In the genomic region with DNA sequence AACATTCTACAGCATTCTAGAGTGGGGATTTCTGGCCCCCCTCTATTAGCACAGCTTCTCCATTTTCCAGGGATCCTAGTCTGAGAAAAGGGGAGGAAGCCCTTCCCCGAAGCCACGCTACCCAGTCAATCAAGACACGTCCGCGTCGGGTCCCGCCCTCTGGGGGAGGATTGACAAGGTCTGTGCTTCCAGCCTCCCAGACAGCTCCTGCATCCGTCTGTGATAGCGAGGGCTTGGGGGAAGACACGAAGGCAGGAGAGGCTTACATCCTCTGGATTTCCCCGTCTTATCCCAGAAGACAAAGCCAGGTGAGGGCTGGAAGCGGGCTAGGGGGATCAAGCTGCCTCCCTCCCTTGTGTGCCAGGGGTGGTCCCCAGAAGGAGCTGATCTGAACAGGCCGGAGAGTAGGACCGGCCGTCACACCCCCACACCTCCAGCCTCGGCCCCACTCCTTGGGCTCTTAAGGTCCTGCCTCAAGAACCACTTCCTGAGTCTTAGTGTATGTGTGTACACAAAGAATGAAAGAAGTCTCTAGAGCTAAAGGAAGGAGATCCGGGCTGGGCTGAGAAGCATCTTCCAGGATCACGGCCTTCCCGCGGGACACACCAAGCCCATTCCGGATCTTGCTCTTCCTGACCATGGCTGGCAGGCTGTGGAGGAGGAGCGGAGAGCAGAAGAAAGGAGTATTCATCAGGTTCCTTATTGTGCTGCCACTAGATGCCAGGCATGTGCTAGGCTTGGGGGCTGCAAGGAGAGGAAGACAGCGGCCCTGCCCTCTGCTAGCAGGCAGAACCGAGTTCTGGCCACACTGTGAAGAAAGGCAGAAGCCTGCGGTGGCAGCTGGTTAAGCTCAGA, we compare ENCODE assay signal across 8 cellular contexts. TPM values are rescaled to one million over a fixed set of nuclear protein-coding genes. Genes with fewer than 3 reads are reported as not detected.
DNase-seq lines count a peak whose midpoint lies in the region; ATAC-seq and TF ChIP-seq lines count a peak whose summit lies in the region.

No MANE protein-coding gene starts in this region.

- POLR2A ChIA-PET in WTC11 (lab: Charles Lee): interaction anchor here (0.5 to 2.5 kb wide), 13 partner anchors 8 to 375 kb away, joined by 3 to 21 read pairs (median 7); partner anchors contain the start of genes BLOC1S1, DNAJC14, GDF11 and ITGA7

- peaks cover 14% of the 10 kb centered on the region for H3K36me3 Mint-ChIP-seq in WTC11

- peak overlapping the region; percentile 88 for H3K4me3 Mint-ChIP-seq in WTC11

- CTCF ChIA-PET in WTC11 (lab: Charles Lee): interaction anchor here (0.6 to 2.7 kb wide), 24 partner anchors 8 to 978 kb away, joined by 3 to 75 read pairs (median 4); partner anchors contain the start of genes BLOC1S1, DNAJC14, ITGA7 and ORMDL2

- DNase-seq in Ammon's horn (ENCODE audit: low spot score): peak; percentile 97
- peak; percentile 69 for DNase-seq in NCI-H2196 treated with DMSO at 0.1 percent for 48 hours (lab: John Stamatoyannopoulos, UW; ENCODE audit: unreplicated experiment)
- DNase-seq in WTC11 (ENCODE audit: low spot score): peak; percentile 87
- DNase-seq in stimulated activated CD4-positive, alpha-beta T cell treated with anti-CD3 and anti-CD28 coated beads, Interleukin-15, amount 100 ng/mL, for 48 hours (ENCODE audit: low read depth in 2 of 2): peak; percentile 62 to 64

- H3K9me3 Mint-ChIP-seq in WTC11: no peaks in the 10 kb centered on the region

- peak overlapping the region; percentile 75 for H3K27ac Mint-ChIP-seq in WTC11

- no peak for TF ChIP-seq CTCF in WTC11 (IDR thresholded peaks at IDR 0.05)

- peak; percentile 37 for ATAC-seq in GM18873 (IDR thresholded peaks at IDR 0.05; ENCODE audit: low FRiP score, unreplicated experiment)
- peak; percentile 48 for ATAC-seq in HG03103 (IDR thresholded peaks at IDR 0.05; ENCODE audit: low read depth, unreplicated experiment)
- peak; percentile 75 for ATAC-seq in WTC11

- H3K27ac ChIP-seq in cingulate gyrus (ENCODE audit: low read depth, low read length) (peak overlapping the region; percentile 100), layer of hippocampus (ENCODE audit: low read depth, low read length) (peak overlapping the region; percentile 100)

- peaks cover 29% of the 10 kb centered on the region for H3K4me1 Mint-ChIP-seq in WTC11

- H3K27me3 Mint-ChIP-seq in WTC11 (ENCODE audit: low read depth): no peaks in the 10 kb centered on the region

- no peaks in the 10 kb centered on the region for H3K27me3 ChIP-seq in layer of hippocampus (ENCODE audit: control insufficient read depth, insufficient read depth, low read length)

TF ChIP-seq in WTC11, 78 proteins besides CTCF, POLR2A, EP300 and RAD21 (continues in another document):
- TF ChIP-seq, protein P1, sequence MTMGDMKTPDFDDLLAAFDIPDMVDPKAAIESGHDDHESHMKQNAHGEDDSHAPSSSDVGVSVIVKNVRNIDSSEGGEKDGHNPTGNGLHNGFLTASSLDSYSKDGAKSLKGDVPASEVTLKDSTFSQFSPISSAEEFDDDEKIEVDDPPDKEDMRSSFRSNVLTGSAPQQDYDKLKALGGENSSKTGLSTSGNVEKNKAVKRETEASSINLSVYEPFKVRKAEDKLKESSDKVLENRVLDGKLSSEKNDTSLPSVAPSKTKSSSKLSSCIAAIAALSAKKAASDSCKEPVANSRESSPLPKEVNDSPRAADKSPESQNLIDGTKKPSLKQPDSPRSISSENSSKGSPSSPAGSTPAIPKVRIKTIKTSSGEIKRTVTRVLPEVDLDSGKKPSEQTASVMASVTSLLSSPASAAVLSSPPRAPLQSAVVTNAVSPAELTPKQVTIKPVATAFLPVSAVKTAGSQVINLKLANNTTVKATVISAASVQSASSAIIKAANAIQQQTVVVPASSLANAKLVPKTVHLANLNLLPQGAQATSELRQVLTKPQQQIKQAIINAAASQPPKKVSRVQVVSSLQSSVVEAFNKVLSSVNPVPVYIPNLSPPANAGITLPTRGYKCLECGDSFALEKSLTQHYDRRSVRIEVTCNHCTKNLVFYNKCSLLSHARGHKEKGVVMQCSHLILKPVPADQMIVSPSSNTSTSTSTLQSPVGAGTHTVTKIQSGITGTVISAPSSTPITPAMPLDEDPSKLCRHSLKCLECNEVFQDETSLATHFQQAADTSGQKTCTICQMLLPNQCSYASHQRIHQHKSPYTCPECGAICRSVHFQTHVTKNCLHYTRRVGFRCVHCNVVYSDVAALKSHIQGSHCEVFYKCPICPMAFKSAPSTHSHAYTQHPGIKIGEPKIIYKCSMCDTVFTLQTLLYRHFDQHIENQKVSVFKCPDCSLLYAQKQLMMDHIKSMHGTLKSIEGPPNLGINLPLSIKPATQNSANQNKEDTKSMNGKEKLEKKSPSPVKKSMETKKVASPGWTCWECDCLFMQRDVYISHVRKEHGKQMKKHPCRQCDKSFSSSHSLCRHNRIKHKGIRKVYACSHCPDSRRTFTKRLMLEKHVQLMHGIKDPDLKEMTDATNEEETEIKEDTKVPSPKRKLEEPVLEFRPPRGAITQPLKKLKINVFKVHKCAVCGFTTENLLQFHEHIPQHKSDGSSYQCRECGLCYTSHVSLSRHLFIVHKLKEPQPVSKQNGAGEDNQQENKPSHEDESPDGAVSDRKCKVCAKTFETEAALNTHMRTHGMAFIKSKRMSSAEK (CRISPR knock-in tag; IDR thresholded peaks at IDR 0.05; ENCODE audit: borderline replicate concordance): no peak
- TF ChIP-seq TCF7 (CRISPR knock-in tag; IDR thresholded peaks at IDR 0.05; ENCODE audit: low read depth) (no peak), ETV6 (CRISPR knock-in tag; IDR thresholded peaks at IDR 0.05) (0 out of 2 replicates have a peak, but pooled peaks have one; percentile 9), ELF4 (CRISPR knock-in tag; IDR thresholded peaks at IDR 0.05; ENCODE audit: low read depth) (no peak), SP1 (CRISPR knock-in tag; conservative IDR thresholded peaks at IDR 0.05) (peak; percentile 9; the same call in 1 of the 2 replicates), ESRRA (CRISPR knock-in tag; IDR thresholded peaks at IDR 0.05; ENCODE audit: borderline replicate concordance) (peak; percentile 60; the same call in 1 of the 2 replicates)
- TF ChIP-seq, protein P2, sequence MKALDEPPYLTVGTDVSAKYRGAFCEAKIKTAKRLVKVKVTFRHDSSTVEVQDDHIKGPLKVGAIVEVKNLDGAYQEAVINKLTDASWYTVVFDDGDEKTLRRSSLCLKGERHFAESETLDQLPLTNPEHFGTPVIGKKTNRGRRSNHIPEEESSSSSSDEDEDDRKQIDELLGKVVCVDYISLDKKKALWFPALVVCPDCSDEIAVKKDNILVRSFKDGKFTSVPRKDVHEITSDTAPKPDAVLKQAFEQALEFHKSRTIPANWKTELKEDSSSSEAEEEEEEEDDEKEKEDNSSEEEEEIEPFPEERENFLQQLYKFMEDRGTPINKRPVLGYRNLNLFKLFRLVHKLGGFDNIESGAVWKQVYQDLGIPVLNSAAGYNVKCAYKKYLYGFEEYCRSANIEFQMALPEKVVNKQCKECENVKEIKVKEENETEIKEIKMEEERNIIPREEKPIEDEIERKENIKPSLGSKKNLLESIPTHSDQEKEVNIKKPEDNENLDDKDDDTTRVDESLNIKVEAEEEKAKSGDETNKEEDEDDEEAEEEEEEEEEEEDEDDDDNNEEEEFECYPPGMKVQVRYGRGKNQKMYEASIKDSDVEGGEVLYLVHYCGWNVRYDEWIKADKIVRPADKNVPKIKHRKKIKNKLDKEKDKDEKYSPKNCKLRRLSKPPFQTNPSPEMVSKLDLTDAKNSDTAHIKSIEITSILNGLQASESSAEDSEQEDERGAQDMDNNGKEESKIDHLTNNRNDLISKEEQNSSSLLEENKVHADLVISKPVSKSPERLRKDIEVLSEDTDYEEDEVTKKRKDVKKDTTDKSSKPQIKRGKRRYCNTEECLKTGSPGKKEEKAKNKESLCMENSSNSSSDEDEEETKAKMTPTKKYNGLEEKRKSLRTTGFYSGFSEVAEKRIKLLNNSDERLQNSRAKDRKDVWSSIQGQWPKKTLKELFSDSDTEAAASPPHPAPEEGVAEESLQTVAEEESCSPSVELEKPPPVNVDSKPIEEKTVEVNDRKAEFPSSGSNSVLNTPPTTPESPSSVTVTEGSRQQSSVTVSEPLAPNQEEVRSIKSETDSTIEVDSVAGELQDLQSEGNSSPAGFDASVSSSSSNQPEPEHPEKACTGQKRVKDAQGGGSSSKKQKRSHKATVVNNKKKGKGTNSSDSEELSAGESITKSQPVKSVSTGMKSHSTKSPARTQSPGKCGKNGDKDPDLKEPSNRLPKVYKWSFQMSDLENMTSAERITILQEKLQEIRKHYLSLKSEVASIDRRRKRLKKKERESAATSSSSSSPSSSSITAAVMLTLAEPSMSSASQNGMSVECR (CRISPR knock-in tag; IDR thresholded peaks at IDR 0.05; ENCODE audit: borderline replicate concordance): no peak; the same call in 1 of the 2 replicates
- TF ChIP-seq, protein P3, sequence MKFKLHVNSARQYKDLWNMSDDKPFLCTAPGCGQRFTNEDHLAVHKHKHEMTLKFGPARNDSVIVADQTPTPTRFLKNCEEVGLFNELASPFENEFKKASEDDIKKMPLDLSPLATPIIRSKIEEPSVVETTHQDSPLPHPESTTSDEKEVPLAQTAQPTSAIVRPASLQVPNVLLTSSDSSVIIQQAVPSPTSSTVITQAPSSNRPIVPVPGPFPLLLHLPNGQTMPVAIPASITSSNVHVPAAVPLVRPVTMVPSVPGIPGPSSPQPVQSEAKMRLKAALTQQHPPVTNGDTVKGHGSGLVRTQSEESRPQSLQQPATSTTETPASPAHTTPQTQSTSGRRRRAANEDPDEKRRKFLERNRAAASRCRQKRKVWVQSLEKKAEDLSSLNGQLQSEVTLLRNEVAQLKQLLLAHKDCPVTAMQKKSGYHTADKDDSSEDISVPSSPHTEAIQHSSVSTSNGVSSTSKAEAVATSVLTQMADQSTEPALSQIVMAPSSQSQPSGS (CRISPR knock-in tag; IDR thresholded peaks at IDR 0.05; ENCODE audit: borderline replicate concordance, low read depth): no peak
- TF ChIP-seq, protein P4, sequence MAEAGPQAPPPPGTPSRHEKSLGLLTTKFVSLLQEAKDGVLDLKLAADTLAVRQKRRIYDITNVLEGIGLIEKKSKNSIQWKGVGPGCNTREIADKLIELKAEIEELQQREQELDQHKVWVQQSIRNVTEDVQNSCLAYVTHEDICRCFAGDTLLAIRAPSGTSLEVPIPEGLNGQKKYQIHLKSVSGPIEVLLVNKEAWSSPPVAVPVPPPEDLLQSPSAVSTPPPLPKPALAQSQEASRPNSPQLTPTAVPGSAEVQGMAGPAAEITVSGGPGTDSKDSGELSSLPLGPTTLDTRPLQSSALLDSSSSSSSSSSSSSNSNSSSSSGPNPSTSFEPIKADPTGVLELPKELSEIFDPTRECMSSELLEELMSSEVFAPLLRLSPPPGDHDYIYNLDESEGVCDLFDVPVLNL (CRISPR knock-in tag; IDR thresholded peaks at IDR 0.05; ENCODE audit: borderline replicate concordance, low read depth): no peak

RNA-seq across cellular contexts. Expression of gene CD63, which starts 1.0 kb away (rescaled TPM):
- 409 to 419 TPM (median 414 TPM) in 3 replicates for total RNA-seq in WTC11 (2021)

RNA-seq across cellular contexts. Expression of gene RDH5, which starts 9.6 kb away (rescaled TPM):
- 3.0 to 5.8 TPM (median 3.5 TPM) in 3 replicates for total RNA-seq in WTC11 (2021)

RNA-seq across cellular contexts. Expression of gene GDF11, which starts 13.1 kb away (rescaled TPM):
- 16.9 to 20.7 TPM (median 19.6 TPM) in 3 replicates for total RNA-seq in WTC11 (2021)

RNA-seq across cellular contexts. Expression of gene BLOC1S1, which starts 14.0 kb away (rescaled TPM):
- total RNA-seq in WTC11 (2021): 81.9 to 97.1 TPM (median 95.1 TPM) in 3 replicates

RNA-seq across cellular contexts. Expression of gene ITGA7, which starts 22.1 kb away (rescaled TPM):
- 77.8 to 96.2 TPM (median 80.4 TPM) in 3 replicates for total RNA-seq in WTC11 (2021)

Comparison
In these comparisons a context has a peak if more than half of its experiments do, and no peak if none do; other contexts are left out.
1. Peak in every context shown above with its lines: DNase-seq, ATAC-seq and H3K27ac ChIP-seq.